10 cellular contexts compared by ENCODE assay signal in genomic region chr16:31213877-31214704, GRCh38. TPM values are rescaled to one million over a fixed set of nuclear protein-coding genes. Genes with fewer than 3 reads are reported as not detected.
DNase-seq lines count a peak whose midpoint lies in the region; ATAC-seq and TF ChIP-seq lines count a peak whose summit lies in the region.
"Had no signal": no experiment of that assay in that cellular context is flagged by ENCODE, and none has a peak within 500 bp of the region (broad histone marks: within the 10 kb centered on the region; RNA-seq: fewer than 3 reads in every experiment).

Gene TRIM72, plus strand, starts transcription at chr16:31214119. Its CDS starts 620 bp downstream, at chr16:31214739.

- TF ChIP-seq CTCF in HCT116 (IDR thresholded peaks at IDR 0.05 in 2 of 3, conservative IDR thresholded peaks at IDR 0.05 in 1 of 3; ENCODE audit: borderline replicate concordance in 1 of 3, insufficient read depth in 1 of 3, low read depth in 2 of 3, low read length in 2 of 3) (no peak), spleen (IDR thresholded peaks at IDR 0.05 in 8 of 11, conservative IDR thresholded peaks at IDR 0.05 in 3 of 11) (no peak)

- no peak within 1 kb of the TSS for H3K27ac Mint-ChIP-seq in activated naive CD8-positive, alpha-beta T cell treated with anti-CD3 and anti-CD28 coated beads, Interleukin-2, amount 10 ng/mL, durations not matched to agents 7 days and 5 days

- H3K9ac ChIP-seq in HCT116 (ENCODE audit: low read length), result peak within 1 kb of the TSS; percentile 89

- no peaks in the 10 kb centered on the region for H3K9me3 Mint-ChIP-seq in activated naive CD8-positive, alpha-beta T cell treated with anti-CD3 and anti-CD28 coated beads, Interleukin-2, amount 10 ng/mL, durations not matched to agents 7 days and 5 days

- H3K4me1 ChIP-seq in HCT116 (ENCODE audit: control insufficient read depth in 1 of 2, insufficient read depth in 2 of 2, low read length in 2 of 2) (peaks cover 9 to 33% of the 10 kb centered on the region in 2 experiments), spleen (peaks cover 25 to 45% (median 37%) of the 10 kb centered on the region in 6 donors)

- ATAC-seq in HCT116 (peak; percentile 67), HG03159 (IDR thresholded peaks at IDR 0.05; ENCODE audit: unreplicated experiment) (no peak), GM21619 (IDR thresholded peaks at IDR 0.05; ENCODE audit: unreplicated experiment) (no peak), HG03432 (IDR thresholded peaks at IDR 0.05; ENCODE audit: unreplicated experiment) (no peak)
- no peak for ATAC-seq in activated naive CD8-positive, alpha-beta T cell treated with anti-CD3 and anti-CD28 coated beads, Interleukin-2, amount 10 ng/mL, durations not matched to agents 7 days and 5 days (ENCODE audit: low read depth)

- RAD21 ChIA-PET in HCT116 (lab: Charles Lee; ENCODE audit: low non-redundant PET in 1 of 2, low total read pairs in 2 of 2, uncharacterized antibody in 2 of 2, unreplicated experiment in 2 of 2), result no interaction called here

- H3K9me2 ChIP-seq in HCT116 (ENCODE audit: insufficient read depth), result no peaks in the 10 kb centered on the region

- H3K4me1 Mint-ChIP-seq in activated naive CD8-positive, alpha-beta T cell treated with anti-CD3 and anti-CD28 coated beads, Interleukin-2, amount 10 ng/mL, durations not matched to agents 7 days and 5 days, result peaks cover 13% of the 10 kb centered on the region

- H3K27me3 Mint-ChIP-seq in activated naive CD8-positive, alpha-beta T cell treated with anti-CD3 and anti-CD28 coated beads, Interleukin-2, amount 10 ng/mL, durations not matched to agents 7 days and 5 days, result peaks cover 48% of the 10 kb centered on the region

- no peak for TF ChIP-seq RAD21 in HCT116 (IDR thresholded peaks at IDR 0.05; ENCODE audit: low read depth)

- H3K79me2 ChIP-seq in HCT116 (ENCODE audit: insufficient read depth, low read length), result peaks cover 41% of the 10 kb centered on the region

- POLR2A ChIA-PET in HCT116 (lab: Charles Lee), result interaction anchor here (0.7 to 1.9 kb wide), 8 partner anchors 10 to 230 kb away, joined by 3 to 13 read pairs (median 3); partner anchors contain the start of genes FUS, ZNF646 and ZNF668
- POLR2A ChIA-PET in activated naive CD8-positive, alpha-beta T cell treated with anti-CD3 and anti-CD28 coated beads, Interleukin-2, amount 10 ng/mL, durations not matched to agents 7 days and 5 days (lab: Charles Lee), result interaction anchor here (0.9 to 5.1 kb wide), 2 partner anchors 12 to 15 kb away, joined by 3 to 37 read pairs; partner anchors contain the start of gene PYCARD

- CTCF ChIA-PET in HCT116 (lab: Charles Lee), result interaction anchor here (0.7 to 1.0 kb wide), 3 partner anchors 119 to 260 kb away, joined by 3 to 4 read pairs (median 3); no protein-coding TSS in a partner anchor

- BruUV-seq in HCT116 (replicated peaks; lab: Mats Ljungman, UMichigan), result TSS peak; percentile 80

- H3K9me3 ChIP-seq in HCT116 (ENCODE audit: control insufficient read depth in 1 of 2, insufficient read depth in 1 of 2, low read depth in 1 of 2, low read length in 2 of 2) (no peaks in the 10 kb centered on the region), spleen (no peaks in the 10 kb centered on the region)

- DNase-seq in HCT116 (ENCODE audit: low read depth, low spot score) (peak; percentile 59), spleen (peak; percentile 34), KBM-7 (no peak)
- no peak for DNase-seq in activated naive CD8-positive, alpha-beta T cell treated with anti-CD3 and anti-CD28 coated beads, Interleukin-2, amount 10 ng/mL, durations not matched to agents 7 days and 5 days

- H3K4me3 ChIP-seq in HCT116 (replicated peaks in 1 of 2; ENCODE audit: low read depth in 1 of 2, low read length in 2 of 2) (peak within 1 kb of the TSS; percentile 89 to 96), iPS-11a (ENCODE audit: low read depth, low read length) (peak within 1 kb of the TSS; percentile 48), spleen (peak within 1 kb of the TSS in 7 of 8 donors; percentile 36 to 73 (median 45))

- H3K27me3 ChIP-seq in HCT116 (ENCODE audit: insufficient read depth, low read length), result no peaks in the 10 kb centered on the region
- peaks cover 3 to 56% (median 34%) of the 10 kb centered on the region in 7 donors for H3K27me3 ChIP-seq in spleen (replicated peaks in 1 of 7)

- H3K27ac ChIP-seq in HCT116 (ENCODE audit: low read depth, low read length) (peak within 1 kb of the TSS; percentile 95), spleen (peak within 1 kb of the TSS in 4 of 8 donors; percentile 25 to 69 (median 48))
- H3K27ac ChIP-seq: epithelial cell of prostate had no signal

- H3K36me3 ChIP-seq in HCT116 (ENCODE audit: control insufficient read depth in 1 of 2, insufficient read depth in 2 of 2, low read length in 2 of 2) (no peaks in the 10 kb centered on the region), spleen (no peaks in the 10 kb centered on the region)

- in situ Hi-C loops in KBM-7 (cut with MboI; ENCODE audit: low pct_unique_long_range_greater_than_20kb, low sequenced_read_pairs), result no loop called here

- no peak within 1 kb of the TSS for H2AFZ ChIP-seq in HCT116 (ENCODE audit: low read depth, low read length, poor library complexity, severe bottlenecking)

- H4K20me1 ChIP-seq in HCT116 (ENCODE audit: insufficient read depth), result no peaks in the 10 kb centered on the region

- H3K4me2 ChIP-seq in HCT116 (ENCODE audit: low read length), result peak within 1 kb of the TSS; percentile 100

- intact Hi-C loops in HCT116 (cut with micrococcal nuclease), result loop anchor here (5.0 to 10.0 kb wide), 2 partner anchors 168 to 241 kb away; partner anchors contain the start of gene ARMC5
- intact Hi-C loops in spleen (cut with DNase I; ENCODE audit: low total_unique reads), result no loop called here

- 75 to 83% (median 78%) methylated on average over 15 to 25 of the region's 25 CpGs for WGBS in spleen, 5 donors

- TF ChIP-seq POLR2A in HCT116 (IDR thresholded peaks at IDR 0.05; ENCODE audit: borderline replicate concordance, extremely low read depth, insufficient read depth, insufficient read length), result peak; percentile 31
- no peak for TF ChIP-seq POLR2A in spleen (IDR thresholded peaks at IDR 0.05)

- peak within 1 kb of the TSS; percentile 72 for H3K4me3 Mint-ChIP-seq in activated naive CD8-positive, alpha-beta T cell treated with anti-CD3 and anti-CD28 coated beads, Interleukin-2, amount 10 ng/mL, durations not matched to agents 7 days and 5 days

- no peaks in the 10 kb centered on the region for H3K36me3 Mint-ChIP-seq in activated naive CD8-positive, alpha-beta T cell treated with anti-CD3 and anti-CD28 coated beads, Interleukin-2, amount 10 ng/mL, durations not matched to agents 7 days and 5 days

TF ChIP-seq in HCT116, 20 proteins besides CTCF, POLR2A, EP300 and RAD21 (continues in another document):
- TF ChIP-seq ATF3 (IDR thresholded peaks at IDR 0.05) (no peak), POLR2AphosphoS5 (IDR thresholded peaks at IDR 0.05; ENCODE audit: low read depth, low read length) (peak; percentile 82), SP1 (IDR thresholded peaks at IDR 0.05; ENCODE audit: low read depth) (peak; percentile 16; the same call in 1 of the 2 replicates), EGR1 (IDR thresholded peaks at IDR 0.05; ENCODE audit: low read depth) (no peak), MAX (IDR thresholded peaks at IDR 0.05) (peak; percentile 75; the same call in 1 of the 2 replicates), EZH2 (IDR thresholded peaks at IDR 0.05) (no peak), REST (IDR thresholded peaks at IDR 0.05; ENCODE audit: low read depth) (no peak), SRF (IDR thresholded peaks at IDR 0.05; ENCODE audit: low read depth) (no peak), CEBPB (IDR thresholded peaks at IDR 0.05; ENCODE audit: low read depth) (no peak), CBX3 (IDR thresholded peaks at IDR 0.05; ENCODE audit: low read depth) (0 out of 2 replicates have a peak, but pooled peaks have one; percentile 49)

RNA-seq across cellular contexts. Expression of gene TRIM72, which starts in this region (rescaled TPM):
- 43.8 TPM for total RNA-seq in HCT116 (2021; ENCODE audit: unreplicated experiment)
- 24.6 and 26.2 TPM in 2 replicates for polyA plus RNA-seq in HCT116 (2012)
- not detected for total RNA-seq in activated naive CD8-positive, alpha-beta T cell treated with anti-CD3 and anti-CD28 coated beads, Interleukin-2, amount 10 ng/mL, durations not matched to agents 7 days and 5 days
- total RNA-seq in spleen, result under 1 TPM in 4 of 7 donors, not detected in 3; 0.05 to 0.26 (median 0.15) TPM
- polyA plus RNA-seq in spleen, result under 1 TPM; 0.06 to 0.15 (median 0.09) TPM
- total RNA-seq: T-helper 1 cell treated with Interleukin-12 subunit alpha and Interleukin-12 subunit beta and Interleukin-4 antibody, amounts not matched to agents 30 ng/mL and 1 ng/mL, for 36 hours had no signal

Comparison
In these comparisons a context has a peak if more than half of its experiments do, and no peak if none do; other contexts are left out.
1. RNA of gene TRIM72 (total RNA-seq): 43.8 TPM in HCT116 (single experiment); 0.05 to 0.26 TPM in spleen and not detected in activated naive CD8-positive, alpha-beta T cell treated with anti-CD3 and anti-CD28 coated beads, Interleukin-2, amount 10 ng/mL, durations not matched to agents 7 days and 5 days; every median in the first group is over 10 times any median in the second.
2. Peak in DNase-seq and H3K4me3 ChIP-seq in spleen; RNA of the gene not detected or under 1 TPM.
3. Peak in every context shown above with its lines, with median percentiles within 50 percentile points of each other: H3K4me3 ChIP-seq.